ENCODE assay signal across 22 cellular contexts in genomic region chr13:80312967-80313366, GRCh38. TPM values are rescaled to one million over a fixed set of nuclear protein-coding genes. Genes with fewer than 3 reads are reported as not detected.
DNase-seq lines count a peak whose midpoint lies in the region; ATAC-seq, FAIRE-seq and TF ChIP-seq lines count a peak whose summit lies in the region.
"Had no signal": no experiment of that assay in that cellular context is flagged by ENCODE, and none has a peak within 500 bp of the region (broad histone marks: within the 10 kb centered on the region; RNA-seq: fewer than 3 reads in every experiment).

No MANE protein-coding gene starts in this region.

- H3K14ac ChIP-seq in H1 (ENCODE audit: insufficient read length), result no peak overlapping the region

- no peaks in the 10 kb centered on the region for H3K9me3 ChIP-seq in PC-3 (ENCODE audit: low read length)
- H3K9me3 ChIP-seq in H1 (ENCODE audit: insufficient read depth in 2 of 2, low read depth in 1 of 2, low read length in 1 of 2), result no peaks in the 10 kb centered on the region
- H3K9me3 ChIP-seq in hepatocyte (ENCODE audit: low read depth), result no peaks in the 10 kb centered on the region
- H3K9me3 ChIP-seq: A549, BLaER1, HAP-1, SJSA1 had no signal

- no peak overlapping the region for H4K91ac ChIP-seq in H1 (replicated peaks; ENCODE audit: insufficient read length, low read length)

- no peak overlapping the region for H3K56ac ChIP-seq in H1 (replicated peaks; ENCODE audit: insufficient read length, low read depth, low read length)

- H2BK12ac ChIP-seq in H1 (ENCODE audit: low read depth, low read length), result no peak overlapping the region

- no TSS peak for BruUV-seq in PC-3 (replicated peaks; lab: Mats Ljungman, UMichigan)

- TF ChIP-seq EP300 in H1 (IDR thresholded peaks at IDR 0.05; ENCODE audit: borderline replicate concordance in 1 of 2, low read depth in 2 of 2, low read length in 2 of 2), result no peak

- no peak overlapping the region for H2BK20ac ChIP-seq in H1 (ENCODE audit: low read length)

- H4K8ac ChIP-seq in H1 (ENCODE audit: extremely low read depth, insufficient read depth, low read length), result no peak overlapping the region

- no peak overlapping the region for H2BK120ac ChIP-seq in H1 (replicated peaks; ENCODE audit: low read depth, low read length)

- TF ChIP-seq CTCF in PC-3 (conservative IDR thresholded peaks at IDR 0.05; ENCODE audit: low read depth, low read length) (no peak), H1 (IDR thresholded peaks at IDR 0.05; ENCODE audit: control extremely low read depth in 1 of 3, insufficient read depth in 1 of 3, low read depth in 1 of 3, low read length in 3 of 3) (no peak), hepatocyte (IDR thresholded peaks at IDR 0.05; ENCODE audit: poor library complexity) (no peak)

- no peak overlapping the region for H3K23ac ChIP-seq in H1 (ENCODE audit: insufficient read length)

- H4K20me1 ChIP-seq in PC-3 (ENCODE audit: low read length) (no peaks in the 10 kb centered on the region), H1 (replicated peaks in 1 of 2; ENCODE audit: control insufficient read depth in 1 of 2, insufficient read depth in 2 of 2, low read length in 2 of 2) (no peaks in the 10 kb centered on the region), hepatocyte (ENCODE audit: insufficient read depth, poor library complexity, severe bottlenecking) (no peaks in the 10 kb centered on the region)
- H4K20me1 ChIP-seq: BLaER1 had no signal

- H2AFZ ChIP-seq in PC-3 (ENCODE audit: low read length) (no peak overlapping the region), H1 (ENCODE audit: low read length) (no peak overlapping the region), hepatocyte (no peak overlapping the region)

- H3K9me2 ChIP-seq in PC-3 (replicated peaks; ENCODE audit: low read length) (no peaks in the 10 kb centered on the region), hepatocyte (replicated peaks; ENCODE audit: insufficient read depth) (no peaks in the 10 kb centered on the region)

- H3K4me3 ChIP-seq in PC-3 (ENCODE audit: low read length) (no peak overlapping the region), H1 (ENCODE audit: extremely low read depth in 1 of 4, insufficient read depth in 2 of 4, low read depth in 3 of 4, low read length in 4 of 4) (no peak overlapping the region), hepatocyte (no peak overlapping the region)
- H3K4me3 ChIP-seq: A549, BLaER1, HAP-1, SJSA1 had no signal

- H3K27ac ChIP-seq in PC-3 (ENCODE audit: low read length) (peak overlapping the region; percentile 58; the same call in 1 of the 2 replicates), H1 (ENCODE audit: low read depth, low read length) (no peak overlapping the region), hepatocyte (no peak overlapping the region)
- H3K27ac ChIP-seq: A549, BLaER1, SJSA1 had no signal

- H3K9ac ChIP-seq in PC-3 (ENCODE audit: low read length) (no peak overlapping the region), H1 (replicated peaks in 1 of 4; ENCODE audit: extremely low read depth in 1 of 4, low read depth in 3 of 4, low read length in 3 of 4) (no peak overlapping the region)
- H3K9ac ChIP-seq: BLaER1 had no signal

- TF ChIP-seq RAD21 in H1 (IDR thresholded peaks at IDR 0.05 in 1 of 2, conservative IDR thresholded peaks at IDR 0.05 in 1 of 2; ENCODE audit: low read depth in 2 of 2, low read length in 2 of 2), result no peak

- TF ChIP-seq POLR2A in H1 (IDR thresholded peaks at IDR 0.05; ENCODE audit: control extremely low read depth in 1 of 2, low read depth in 2 of 2, low read length in 2 of 2), result no peak

- 100% methylated on average over 2 of the region's 3 CpGs; no CpG with 5 or more reads in 1 of the 2 experiments for WGBS in H1 (ENCODE audit: extremely low coverage in 1 of 2, insufficient coverage in 1 of 2, insufficient read length in 1 of 2, insufficient replicate concordance in 2 of 2, low coverage in 1 of 2, low lambda C conversion rate in 2 of 2, missing lambda C conversion rate in 1 of 2), 2 experiments
- 92% methylated on average over 3 of the region's 3 CpGs for WGBS in hepatocyte (ENCODE audit: low lambda C conversion rate, missing lambda C conversion rate)

- H3K23me2 ChIP-seq in H1 (ENCODE audit: low read depth, low read length), result no peaks in the 10 kb centered on the region

- CTCF ChIA-PET in PC-3 (lab: Charles Lee), result no interaction called here
- CTCF ChIA-PET in H1 (lab: Charles Lee; ENCODE audit: partially characterized antibody), result interaction anchor here (0.8 to 1.0 kb wide), 2 partner anchors 10 to 49 kb away, joined by 3 to 5 read pairs; no protein-coding TSS in a partner anchor

- no peak overlapping the region for H4K5ac ChIP-seq in H1 (ENCODE audit: insufficient read length, low read depth, low read length)

- intact Hi-C loops in PC-3 (cut with micrococcal nuclease), result no loop called here

- H2AK5ac ChIP-seq in H1 (ENCODE audit: low read depth, low read length), result no peak overlapping the region

- no peak overlapping the region for H3K18ac ChIP-seq in H1 (ENCODE audit: extremely low read depth, low read length)

- H2BK5ac ChIP-seq in H1 (ENCODE audit: low read depth, low read length), result no peak overlapping the region

- H3K4me2 ChIP-seq in PC-3 (ENCODE audit: low read length) (peak overlapping the region; percentile 29), H1 (ENCODE audit: insufficient read depth in 1 of 2, low read depth in 2 of 2, low read length in 2 of 2) (no peak overlapping the region), hepatocyte (no peak overlapping the region)
- H3K4me2 ChIP-seq: A549, BLaER1 had no signal

- H3K4me1 ChIP-seq in PC-3 (ENCODE audit: insufficient read depth, low read length), result peaks cover 14% of the 10 kb centered on the region
- no peaks in the 10 kb centered on the region for H3K4me1 ChIP-seq in H1 (replicated peaks in 1 of 4; ENCODE audit: control insufficient read depth in 3 of 4, insufficient read depth in 4 of 4, low read length in 3 of 4)
- no peaks in the 10 kb centered on the region for H3K4me1 ChIP-seq in hepatocyte (ENCODE audit: insufficient read depth)
- H3K4me1 ChIP-seq: HAP-1 had no signal

- no peaks in the 10 kb centered on the region for H3K79me1 ChIP-seq in H1 (ENCODE audit: low read depth, low read length)

- FAIRE-seq in H1 (lab: Jason Lieb, UNC), result no peak
- FAIRE-seq: A549, G401.6, GM12892 had no signal

- no peaks in the 10 kb centered on the region for H3K36me3 ChIP-seq in PC-3 (ENCODE audit: low read depth, low read length)
- no peaks in the 10 kb centered on the region for H3K36me3 ChIP-seq in H1 (ENCODE audit: control insufficient read depth in 2 of 4, insufficient read depth in 4 of 4, low read length in 3 of 4)
- no peaks in the 10 kb centered on the region for H3K36me3 ChIP-seq in hepatocyte (replicated peaks; ENCODE audit: insufficient read depth, low read depth)
- H3K36me3 ChIP-seq: BLaER1, HAP-1, SJSA1 had no signal

- DNase-seq in EL, result peak; percentile 58
- DNase-seq in PC-3, result no peak
- no peak for DNase-seq in H1 (ENCODE audit: low read depth in 1 of 2, low spot score in 2 of 2)
- DNase-seq in retina, result peak; percentile 41
- DNase-seq in central memory CD4-positive, alpha-beta T cell, result no peak
- DNase-seq in hepatocyte (ENCODE audit: low spot score), result no peak
- DNase-seq in AG08396 (ENCODE audit: low spot score), result no peak
- DNase-seq: CD4-positive, alpha-beta T cell; COR-L47; DND-41; NCI-H1694; NCI-H2081; NCI-H446 treated with DMSO at 0.1 percent for 48 hours; NCI-H526 treated with DMSO at 0.1 percent for 48 hours had no signal

- H3K79me2 ChIP-seq in PC-3 (ENCODE audit: low read length) (no peaks in the 10 kb centered on the region), H1 (ENCODE audit: control insufficient read depth in 1 of 2, insufficient read depth in 2 of 2, low read length in 2 of 2) (no peaks in the 10 kb centered on the region), hepatocyte (no peaks in the 10 kb centered on the region)

- 0 out of 2 replicates have a peak overlapping the region, but pooled peaks have one; percentile 47 for H2BK15ac ChIP-seq in H1 (ENCODE audit: low read length)

- POLR2A ChIA-PET in PC-3 (lab: Charles Lee; ENCODE audit: unreplicated experiment) (no interaction called here), H1 (lab: Charles Lee; ENCODE audit: partially characterized antibody) (interaction anchor here (0.8 kb wide), 1 partner anchor 26 kb away, joined by 3 read pairs; no protein-coding TSS in a partner anchor)

- no peaks in the 10 kb centered on the region for H3F3A ChIP-seq in PC-3 (ENCODE audit: low read length, unreplicated experiment)

- ATAC-seq in PC-3, result no peak
- ATAC-seq: A549, Right ventricle myocardium inferior had no signal

- H3K27me3 ChIP-seq in PC-3 (ENCODE audit: low read length) (no peaks in the 10 kb centered on the region), H1 (replicated peaks in 1 of 4; ENCODE audit: control insufficient read depth in 3 of 4, extremely low read depth in 1 of 4, insufficient read depth in 3 of 4, low read length in 3 of 4) (no peaks in the 10 kb centered on the region), hepatocyte (no peaks in the 10 kb centered on the region)
- H3K27me3 ChIP-seq: BLaER1, SJSA1 had no signal

- H3K4ac ChIP-seq in H1 (replicated peaks; ENCODE audit: insufficient read length, low read depth, low read length), result no peak overlapping the region

TF ChIP-seq in H1, 55 proteins besides CTCF, POLR2A, EP300 and RAD21 (continues in another document):
- TF ChIP-seq SIX5 (IDR thresholded peaks at IDR 0.05; ENCODE audit: low read depth, low read length), result no peak
- TF ChIP-seq PHF8 (conservative IDR thresholded peaks at IDR 0.05; ENCODE audit: low read depth, low read length), result no peak
- TF ChIP-seq RNF2 (IDR thresholded peaks at IDR 0.05; ENCODE audit: borderline replicate concordance, low read depth, low read length, missing control alignments, poor library complexity, severe bottlenecking), result no peak
- TF ChIP-seq GTF2F1 (IDR thresholded peaks at IDR 0.05; ENCODE audit: borderline replicate concordance, low read depth, low read length), result no peak
- no peak for TF ChIP-seq KDM4A (IDR thresholded peaks at IDR 0.05; ENCODE audit: low read depth, low read length, severe bottlenecking)

RNA-seq across cellular contexts. Expression of gene SPRY2, which starts 28.0 kb away (rescaled TPM):
- total RNA-seq in PC-3 (2014; rRNA removed), result 16.5 and 19.0 TPM in 2 replicates
- 36.6 and 37.7 TPM in 2 replicates for total RNA-seq in H1 (2021; fragmentation: NEBNext Ultra II Directional; extraction: Animal tissue kit (Norgen Biotek cat#: 25700))
- 36.2 and 37.9 TPM in 2 replicates for polyA plus RNA-seq in H1 (2011; rRNA removed)
- 33.4 TPM for polyA plus RNA-seq in H1 (2011; cell fraction: cytosol; rRNA removed)
- polyA plus RNA-seq in H1 (2011; cell fraction: nucleus; rRNA removed), result 26.4 TPM
- 20.8 to 29.9 TPM (median 25.4 TPM) in 4 replicates for polyA plus RNA-seq in H1 (2012, experiment 1 of 2)
- 22.0 TPM for polyA plus RNA-seq in H1 (2012, experiment 2 of 2)
- 27.3 TPM for polyA plus RNA-seq in H1 (2013, experiment 1 of 2)
- 27.5 TPM for polyA plus RNA-seq in H1 (2013, experiment 2 of 2)
- 42.7 and 50.5 TPM in 2 replicates for polyA minus RNA-seq in H1 (2011; rRNA and poly(A)+ RNA removed)
- 20.3 TPM for polyA minus RNA-seq in H1 (2011; cell fraction: cytosol; rRNA and poly(A)+ RNA removed)
- 30.0 TPM for polyA minus RNA-seq in H1 (2011; cell fraction: nucleus; rRNA and poly(A)+ RNA removed)
- total RNA-seq in hepatocyte, result 45.4 and 48.2 TPM in 2 replicates
- 69.4 and 74.6 TPM in 2 replicates for polyA plus RNA-seq in hepatocyte
- polyA plus RNA-seq: IgD-negative memory B cell had no signal

Comparison
In these comparisons a context has a peak if more than half of its experiments do, and no peak if none do; other contexts are left out.
1. DNase-seq: peak in EL (single experiment) and retina (single experiment); none in PC-3 (single experiment), H1 (0 of 2), central memory CD4-positive, alpha-beta T cell (single experiment), hepatocyte (single experiment) and AG08396 (single experiment).